In the genomic region with DNA sequence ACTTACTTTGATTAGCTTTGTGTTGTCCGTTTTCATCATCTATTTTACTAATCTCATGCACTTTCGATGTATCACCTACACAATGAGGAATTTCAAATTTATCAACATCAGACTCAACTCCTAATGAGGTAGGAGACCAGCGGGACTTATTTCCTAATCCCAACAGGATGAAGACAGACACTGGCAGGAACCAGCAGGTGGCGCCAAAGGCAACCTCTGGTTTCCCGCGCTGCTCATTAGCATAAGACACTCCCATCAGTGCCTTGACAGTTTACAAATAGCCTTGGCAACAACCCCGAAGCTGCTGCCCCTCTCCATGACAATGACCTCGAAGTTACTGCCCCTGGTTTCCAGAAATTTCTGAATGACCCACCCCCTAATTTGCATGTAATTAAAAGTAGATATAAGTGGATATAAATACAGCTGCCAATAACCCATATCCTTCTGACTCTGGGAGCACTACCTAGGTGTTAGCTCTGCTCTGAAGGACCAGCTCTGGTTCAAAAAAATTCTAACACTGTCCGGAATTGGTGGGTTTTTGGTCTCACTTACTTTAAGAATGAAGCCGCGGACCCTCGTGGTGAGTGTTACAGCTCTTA, we compare ENCODE assay signal across 8 cellular contexts.
A peak's percentile ranks its signal among the peaks of the same experiment; 100 is the strongest.
DNase-seq lines count a peak whose midpoint lies in the region; ATAC-seq and TF ChIP-seq lines count a peak whose summit lies in the region.

No MANE protein-coding gene starts in this region.

- H3K9ac ChIP-seq in fibroblast of lung (ENCODE audit: insufficient read depth, low read length), result no peak overlapping the region

- no peaks in the 10 kb centered on the region for H3K9me3 ChIP-seq in fibroblast of lung (ENCODE audit: control insufficient read depth, insufficient read depth, low read depth, low read length)

- no peak overlapping the region for H3K27ac ChIP-seq in fibroblast of lung (ENCODE audit: insufficient read depth, low read length)

- DNase-seq in ACHN (peak; percentile 32), H4 (ENCODE audit: low spot score) (peak; percentile 22), T1000 (lab: John Stamatoyannopoulos, UW) (peak; percentile 3), fibroblast of lung (ENCODE audit: low read depth in 2 of 2) (peak; percentile 17 to 24), putamen (ENCODE audit: low spot score) (peak; percentile 31), cerebellar nuclear complex (lab: John Stamatoyannopoulos, UW) (no peak), NCI-H1930 (lab: John Stamatoyannopoulos, UW) (no peak)

- no peak overlapping the region for H3K4me2 ChIP-seq in fibroblast of lung (ENCODE audit: extremely low read depth, insufficient read depth, low read length)

- H3K4me1 ChIP-seq in fibroblast of lung (ENCODE audit: control insufficient read depth, extremely low read depth, insufficient read depth, low read length), result no peaks in the 10 kb centered on the region

- ATAC-seq in HG03159 (IDR thresholded peaks at IDR 0.05; ENCODE audit: unreplicated experiment), result no peak

- H3K79me2 ChIP-seq in fibroblast of lung (ENCODE audit: control insufficient read depth, insufficient read depth, low read length), result no peaks in the 10 kb centered on the region

- in situ Hi-C loops in ACHN (cut with HindIII; ENCODE audit: low pct_ligation_motif_present, low pct_unique_long_range_greater_than_20kb, low sequenced_read_pairs), result no loop called here

- no peaks in the 10 kb centered on the region for H3K27me3 ChIP-seq in fibroblast of lung (ENCODE audit: control insufficient read depth, insufficient read depth, low read length)

- H4K20me1 ChIP-seq in fibroblast of lung (ENCODE audit: control insufficient read depth, extremely low read depth, insufficient read depth, low read length), result no peaks in the 10 kb centered on the region

- H3K36me3 ChIP-seq in fibroblast of lung (ENCODE audit: control insufficient read depth, insufficient read depth, low read length), result no peaks in the 10 kb centered on the region

- H2AFZ ChIP-seq in fibroblast of lung (ENCODE audit: low read length), result no peak overlapping the region

- peak in 1 of 2 donors; percentile 43 for TF ChIP-seq CTCF in fibroblast of lung (conservative IDR thresholded peaks at IDR 0.05 in 1 of 2, IDR thresholded peaks at IDR 0.05 in 1 of 2; ENCODE audit: low read depth in 1 of 2, low read length in 2 of 2)

- H3K4me3 ChIP-seq in fibroblast of lung (replicated peaks in 1 of 4; ENCODE audit: control extremely low read depth in 1 of 4, insufficient read depth in 1 of 4, low read depth in 3 of 4, low read length in 4 of 4), result no peak overlapping the region

Comparison
In these comparisons a context has a peak if more than half of its experiments do, and no peak if none do; other contexts are left out.
1. DNase-seq: peak in ACHN (single experiment), H4 (single experiment), T1000 (single experiment), fibroblast of lung (2 of 2) and putamen (single experiment); none in cerebellar nuclear complex (0 of 2) and NCI-H1930 (0 of 2).